ENCODE assay signal across 9 cellular contexts in the genomic region with DNA sequence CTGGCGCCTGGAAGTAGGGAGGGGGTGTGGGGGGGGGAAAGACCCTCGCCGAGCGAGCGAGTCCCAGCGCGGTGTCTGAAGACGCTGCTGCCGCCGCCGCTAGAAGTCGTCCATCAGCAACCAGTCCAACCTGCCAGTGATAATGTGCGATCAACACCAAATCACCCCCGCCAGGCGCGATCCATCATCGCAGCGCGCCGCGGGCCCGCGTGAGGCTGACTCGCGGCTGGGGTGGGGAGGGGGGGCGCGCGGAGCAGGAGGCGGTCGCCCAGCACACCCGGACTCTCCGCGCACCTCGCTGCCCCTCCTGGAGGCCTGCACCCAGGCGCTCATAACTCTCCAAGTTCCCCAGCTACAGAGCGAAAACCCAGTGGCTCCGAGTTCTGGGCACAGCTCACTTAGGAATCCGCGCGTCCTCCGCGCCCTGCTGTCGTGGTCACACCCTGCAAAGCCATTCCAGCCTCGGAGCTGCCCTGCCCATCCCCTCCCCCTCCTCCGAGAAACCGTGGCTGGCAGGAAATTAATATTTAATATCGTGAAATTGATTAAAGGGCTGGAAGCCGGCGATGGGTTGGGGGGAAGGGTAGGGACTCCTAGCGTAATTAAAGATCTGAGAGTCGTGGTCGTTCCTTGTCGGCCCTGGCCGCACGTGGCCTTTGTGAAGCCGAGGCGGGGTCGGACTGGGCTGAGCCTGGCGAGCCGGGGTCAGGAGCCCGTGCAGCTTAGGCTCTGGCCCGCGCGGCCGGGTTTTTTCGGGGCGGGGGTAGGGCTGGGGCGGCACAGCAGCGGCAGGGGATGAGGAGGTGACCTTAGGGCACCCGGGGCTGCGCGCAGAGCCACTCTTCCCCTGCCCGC. TPM values are rescaled to one million over a fixed set of nuclear protein-coding genes. Genes with fewer than 3 reads are reported as not detected.
DNase-seq lines count a peak whose midpoint lies in the region; ATAC-seq and TF ChIP-seq lines count a peak whose summit lies in the region.
"Had no signal": no experiment of that assay in that cellular context is flagged by ENCODE, and none has a peak within 500 bp of the region (broad histone marks: within the 10 kb centered on the region; RNA-seq: fewer than 3 reads in every experiment).

No MANE protein-coding gene starts in this region.

- H2BK15ac ChIP-seq in IMR-90 (ENCODE audit: low read depth, low read length) = no peak overlapping the region

- H3K79me1 ChIP-seq in IMR-90 (ENCODE audit: low read depth in 1 of 2, low read length in 2 of 2) = no peaks in the 10 kb centered on the region

- BruUV-seq in IMR-90 (replicated peaks; lab: Mats Ljungman, UMichigan) = no TSS peak

- H3K36me3 Mint-ChIP-seq in nephron progenitor cell (ENCODE audit: low read depth) = no peaks in the 10 kb centered on the region

- intact Hi-C loops in IMR-90 (cut with micrococcal nuclease) = loop anchor here (5.0 to 10.0 kb wide), 2 partner anchors 344 to 421 kb away; no protein-coding TSS in a partner anchor

- TF ChIP-seq CTCF in IMR-90 (conservative IDR thresholded peaks at IDR 0.05; ENCODE audit: low read depth, low read length) (no peak), nephron progenitor cell (IDR thresholded peaks at IDR 0.05) (no peak)

- no peak overlapping the region for H4K91ac ChIP-seq in IMR-90 (ENCODE audit: insufficient read depth, low read depth, low read length)

- H3K27me3 Mint-ChIP-seq in nephron progenitor cell (ENCODE audit: low read depth, poor library complexity) = peaks cover 17% of the 10 kb centered on the region

- H2AFZ ChIP-seq in IMR-90 (replicated peaks; ENCODE audit: low read length, poor library complexity) = peak overlapping the region; percentile 67

- no peak overlapping the region for H3K4ac ChIP-seq in IMR-90 (ENCODE audit: low read depth, low read length)

- POLR2A ChIA-PET in IMR-90 (lab: Charles Lee; ENCODE audit: unreplicated experiment) = no interaction called here

- 0 out of 2 replicates have a peak, but pooled peaks cover 3% of the 10 kb centered on the region for H3K27me3 ChIP-seq in BLaER1
- peaks cover 6% of the 10 kb centered on the region; the same call in 1 of the 2 replicates for H3K27me3 ChIP-seq in IMR-90 (ENCODE audit: control insufficient read depth, insufficient read depth, low read length)

- H3K18ac ChIP-seq in IMR-90 (ENCODE audit: low read depth, low read length) = no peak overlapping the region

- in situ Hi-C loops in IMR-90 (cut with MboI; ENCODE audit: low sequenced_read_pairs) = no loop called here

- TF ChIP-seq RAD21 in IMR-90 (IDR thresholded peaks at IDR 0.05; ENCODE audit: low read length) = no peak

- H3K23ac ChIP-seq in IMR-90 (ENCODE audit: low read depth, low read length) = no peak overlapping the region

- H3K4me3 ChIP-seq in BLaER1 = peak overlapping the region; percentile 71
- no peak overlapping the region; the same call in 1 of the 2 replicates for H3K4me3 ChIP-seq in IMR-90 (ENCODE audit: insufficient read depth, low read depth, low read length)
- H3K4me3 ChIP-seq: SK-N-MC had no signal

- 40% methylated on average over 9 of the region's 73 CpGs; no CpG with 5 or more reads in 1 of the 2 experiments for WGBS in IMR-90 (ENCODE audit: extremely low coverage in 2 of 2, insufficient read length in 1 of 2), 2 experiments

- peak overlapping the region; percentile 85 for H3K4me2 ChIP-seq in BLaER1
- H3K4me2 ChIP-seq in IMR-90 (ENCODE audit: low read depth, low read length) = no peak overlapping the region

- dilution Hi-C loops in IMR-90 (cut with HindIII; ENCODE audit: low sequenced_read_pairs, unreplicated experiment) = no loop called here

- H3K4me1 ChIP-seq in BLaER1 (peaks cover 49% of the 10 kb centered on the region), IMR-90 (ENCODE audit: control insufficient read depth, insufficient read depth, low read length) (peaks cover 2% of the 10 kb centered on the region; the same call in 1 of the 2 replicates)

- H3K9ac ChIP-seq in BLaER1 (peak overlapping the region; percentile 95), IMR-90 (ENCODE audit: low read depth, low read length) (no peak overlapping the region)

- H3K27ac ChIP-seq in BLaER1 = peak overlapping the region; percentile 88
- H3K27ac ChIP-seq in IMR-90 (ENCODE audit: insufficient read depth, low read length) = no peak overlapping the region
- H3K27ac ChIP-seq: SK-N-MC had no signal

- ATAC-seq in IMR-90 (ENCODE audit: low read depth) (no peak), GM18517 (IDR thresholded peaks at IDR 0.05; ENCODE audit: unreplicated experiment) (no peak), HG03521 (IDR thresholded peaks at IDR 0.05; ENCODE audit: unreplicated experiment) (no peak)
- no peak for ATAC-seq in activated CD4-positive, CD25-positive, alpha-beta regulatory T cell treated with anti-CD3 and anti-CD28 coated beads, Interleukin-2, amount 50 U/mL, for 24 hours

- H4K5ac ChIP-seq in IMR-90 (ENCODE audit: low read depth, low read length) = no peak overlapping the region

- no peak for TF ChIP-seq POLR2A in IMR-90 (IDR thresholded peaks at IDR 0.05; ENCODE audit: low read depth, low read length)

- peaks cover 26% of the 10 kb centered on the region for H3K4me1 Mint-ChIP-seq in nephron progenitor cell

- peaks cover 12% of the 10 kb centered on the region for H3K9me3 Mint-ChIP-seq in nephron progenitor cell

- H2BK5ac ChIP-seq in IMR-90 (ENCODE audit: low read depth, low read length, poor library complexity, severe bottlenecking) = no peak overlapping the region

- no peak overlapping the region for H2AK5ac ChIP-seq in IMR-90 (ENCODE audit: low read depth, low read length)

- H2AK9ac ChIP-seq in IMR-90 (replicated peaks; ENCODE audit: low read depth, low read length, poor library complexity) = no peak overlapping the region

- no peak overlapping the region for H3K56ac ChIP-seq in IMR-90 (ENCODE audit: extremely low read depth, insufficient read depth, low read length)

- H3K27ac Mint-ChIP-seq in nephron progenitor cell = no peak overlapping the region

- H3K9me3 ChIP-seq in BLaER1 (peaks cover 58% of the 10 kb centered on the region), IMR-90 (ENCODE audit: control insufficient read depth, insufficient read depth, low read length) (no peaks in the 10 kb centered on the region)

- H2BK120ac ChIP-seq in IMR-90 (ENCODE audit: low read depth, low read length) = no peak overlapping the region

- H3K4me3 Mint-ChIP-seq in nephron progenitor cell = peak overlapping the region; percentile 61

- no peak overlapping the region for H3K14ac ChIP-seq in IMR-90 (replicated peaks; ENCODE audit: low read depth, low read length)

- H2BK20ac ChIP-seq in IMR-90 (ENCODE audit: low read depth, low read length) = no peak overlapping the region

- H4K20me1 ChIP-seq in BLaER1 (no peaks in the 10 kb centered on the region), IMR-90 (ENCODE audit: insufficient read depth, low read length) (no peaks in the 10 kb centered on the region)

- no peaks in the 10 kb centered on the region for H3K36me3 ChIP-seq in BLaER1
- H3K36me3 ChIP-seq in IMR-90 (ENCODE audit: control insufficient read depth, insufficient read depth, low read length) = no peaks in the 10 kb centered on the region

- H3K9me1 ChIP-seq in IMR-90 (ENCODE audit: insufficient read depth, low read length) = no peaks in the 10 kb centered on the region

- H4K8ac ChIP-seq in IMR-90 (ENCODE audit: low read depth in 2 of 2, low read length in 2 of 2) = no peak overlapping the region

- DNase-seq in IMR-90 = no peak
- peak; percentile 78 for DNase-seq in ecto neural progenitor cell (ENCODE audit: low spot score)
- peak; percentile 48 for DNase-seq in nephron progenitor cell
- DNase-seq in ureter (ENCODE audit: low spot score) = no peak

- CTCF ChIA-PET in IMR-90 (lab: Yijun Ruan, JAX) = no interaction called here

TF ChIP-seq in IMR-90, 13 proteins besides CTCF, POLR2A, EP300 and RAD21:
- TF ChIP-seq CHD1 (IDR thresholded peaks at IDR 0.05; ENCODE audit: low read depth, low read length) (no peak), BHLHE40 (IDR thresholded peaks at IDR 0.05; ENCODE audit: low read depth, low read length) (no peak), RFX5 (IDR thresholded peaks at IDR 0.05; ENCODE audit: low read depth, low read length) (no peak), SMC3 (IDR thresholded peaks at IDR 0.05; ENCODE audit: low read depth, low read length) (no peak), MXI1 (IDR thresholded peaks at IDR 0.05; ENCODE audit: borderline replicate concordance, low read depth, low read length) (no peak), NFE2L2 (IDR thresholded peaks at IDR 0.05; ENCODE audit: low read depth, low read length) (no peak)

RNA-seq across cellular contexts. Expression of gene BCOR, which starts 58.1 kb away (rescaled TPM):
- 7.5 and 8.9 TPM in 2 replicates for total RNA-seq in IMR-90 (2012; rRNA removed)
- polyA plus RNA-seq in IMR-90 (2012; rRNA removed) = 7.9 and 9.0 TPM in 2 replicates
- polyA plus RNA-seq in IMR-90 (2012; cell fraction: cytosol; rRNA removed) = 5.3 and 6.2 TPM in 2 replicates
- 7.8 and 17.4 TPM in 2 replicates for polyA plus RNA-seq in IMR-90 (2012; cell fraction: nucleus; rRNA removed; ENCODE audit: low replicate concordance)
- 41.3 TPM for total RNA-seq in ureter

Comparison
In these comparisons a context has a peak if more than half of its experiments do, and no peak if none do; other contexts are left out.
1. DNase-seq: peak in ecto neural progenitor cell (single experiment) and nephron progenitor cell (single experiment); none in IMR-90 (single experiment) and ureter (single experiment).